Comparison of ENCODE assay signal across 31 cellular contexts in the genomic region with DNA sequence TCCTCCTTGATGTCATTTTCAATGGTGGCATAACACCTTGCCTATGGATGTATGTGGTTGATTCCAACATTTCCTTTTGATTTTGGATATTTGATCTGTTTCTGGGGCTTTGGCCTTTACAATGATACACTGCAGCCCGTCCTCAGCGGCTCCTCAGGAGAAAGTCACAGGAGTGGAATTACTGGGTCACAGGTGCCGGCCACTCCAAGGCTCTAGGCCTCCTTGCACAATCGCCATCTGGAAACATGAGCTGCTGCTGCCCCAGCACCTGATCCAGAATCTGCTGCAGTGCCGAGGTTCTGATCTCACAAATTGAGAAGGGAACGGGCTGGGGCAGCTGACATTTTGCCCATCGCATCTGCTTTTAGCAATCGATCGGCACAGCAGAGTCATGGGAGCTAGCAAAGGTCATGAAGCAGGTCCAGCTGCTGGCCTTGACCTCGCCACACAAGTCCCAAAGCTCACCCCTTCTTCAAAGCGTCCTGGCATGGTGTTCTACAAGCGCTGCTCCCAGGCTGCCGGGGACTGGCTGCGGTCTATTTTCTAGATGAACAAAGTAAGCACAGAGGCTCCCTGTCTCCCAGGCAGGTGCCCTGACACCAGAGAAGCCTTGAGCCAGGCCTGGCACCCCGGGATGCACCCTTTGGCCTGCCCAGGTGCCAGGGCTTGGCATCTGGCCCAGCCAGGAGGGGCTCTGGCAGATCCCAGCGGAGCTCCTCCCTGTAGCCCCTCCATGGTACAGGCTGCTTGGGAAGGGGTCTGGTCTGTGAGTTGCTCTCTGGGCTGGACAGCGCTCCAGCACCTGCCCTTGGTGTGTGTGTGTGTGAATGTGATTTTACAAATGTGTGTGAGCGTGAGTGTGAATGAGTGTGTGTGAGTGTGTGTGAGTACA.
"Had no signal": no experiment of that assay in that cellular context is flagged by ENCODE, and none has a peak within 500 bp of the region (broad histone marks: within the 10 kb centered on the region; RNA-seq: fewer than 3 reads in every experiment).

No MANE protein-coding gene starts in this region.

- H3K9me3 Mint-ChIP-seq: activated CD8-positive, alpha-beta T cell treated with anti-CD3 and anti-CD28 coated beads for 36 hours; activated naive CD8-positive, alpha-beta T cell treated with anti-CD3 and anti-CD28 coated beads, Interleukin-2, amount 50 U/mL, for 24 hours; activated T-cell treated with anti-CD3 and anti-CD28 coated beads, Interleukin-2, amount 50 U/mL, for 24 hours; immature natural killer cell; natural killer cell treated with Interleukin-12 subunit alpha and Interleukin-12 subunit beta and Interleukin-15 and Interleukin-18, amount 100 ng/mL, for 72 hours; stimulated activated naive CD8-positive, alpha-beta T cell treated with anti-CD3 and anti-CD28 coated beads, Interleukin-15, Interleukin-2, amounts not matched to agents 100 ng/mL and 50 ng/mL, for 24 hours had no signal

- H3K27me3 Mint-ChIP-seq: activated CD8-positive, alpha-beta T cell treated with anti-CD3 and anti-CD28 coated beads for 36 hours; activated T-cell treated with anti-CD3 and anti-CD28 coated beads, Interleukin-2, amount 50 U/mL, for 24 hours; natural killer cell treated with Interleukin-12 subunit alpha and Interleukin-12 subunit beta and Interleukin-15 and Interleukin-18, amount 100 ng/mL, for 72 hours; stimulated activated naive CD8-positive, alpha-beta T cell treated with anti-CD3 and anti-CD28 coated beads, Interleukin-15, Interleukin-2, amounts not matched to agents 100 ng/mL and 50 ng/mL, for 24 hours had no signal

- DNase-seq: activated CD4-positive, alpha-beta T cell treated with anti-CD3 and anti-CD28 coated beads, Interleukin-2, amount 50 U/mL, for 1 hour; activated CD4-positive, CD25-positive, alpha-beta regulatory T cell treated with anti-CD3 and anti-CD28 coated beads, Interleukin-2, amount 50 U/mL, for 72 hours; activated CD8-positive, alpha-beta T cell treated with anti-CD3 and anti-CD28 coated beads for 36 hours; activated gamma-delta T cell; activated naive CD4-positive, alpha-beta T cell treated with anti-CD3 and anti-CD28 coated beads, Interleukin-2, amount 50 U/mL, for 16 hours; activated naive CD8-positive, alpha-beta T cell treated with anti-CD3 and anti-CD28 coated beads, Interleukin-2, amount 50 U/mL, for 24 hours; activated T-cell treated with anti-CD3 and anti-CD28 coated beads, Interleukin-2, amount 50 U/mL, for 24 hours; amygdala; cerebellar nuclear complex; colonic mucosa; effector memory CD8-positive, alpha-beta T cell; foreskin fibroblast; heart left ventricle; hypothalamus; immature natural killer cell; kidney glomerular epithelial cell; lower lobe of right lung; mesendoderm; mucosa of descending colon; sigmoid colon; small intestine; stimulated activated CD4-positive, alpha-beta T cell treated with anti-CD3 and anti-CD28 coated beads, Interleukin-4, amount 100 ng/mL, for 24 hours; T-helper 2 cell; upper lobe of left lung had no signal

- H3K9me3 ChIP-seq: breast epithelium, colonic mucosa, heart left ventricle, left lung, lower lobe of right lung, mucosa of descending colon, sigmoid colon, upper lobe of left lung had no signal

- H3K4me1 ChIP-seq: breast epithelium, colonic mucosa, heart left ventricle, left lung, lower lobe of right lung, sigmoid colon, upper lobe of left lung had no signal

- H3K27me3 ChIP-seq: colonic mucosa, upper lobe of left lung had no signal

- H3K4me1 Mint-ChIP-seq: activated naive CD8-positive, alpha-beta T cell treated with anti-CD3 and anti-CD28 coated beads, Interleukin-2, amount 50 U/mL, for 24 hours; immature natural killer cell; stimulated activated effector memory CD8-positive, alpha-beta T cell treated with anti-CD3 and anti-CD28 coated beads, Interleukin-12 subunit alpha, Interleukin-12 subunit beta, amount 100 ng/mL, for 72 hours had no signal

- H3K36me3 Mint-ChIP-seq: immature natural killer cell; natural killer cell treated with Interleukin-12 subunit alpha and Interleukin-12 subunit beta and Interleukin-15 and Interleukin-18, amount 100 ng/mL, for 72 hours; stimulated activated effector memory CD8-positive, alpha-beta T cell treated with anti-CD3 and anti-CD28 coated beads, Interleukin-12 subunit alpha, Interleukin-12 subunit beta, amount 100 ng/mL, for 72 hours had no signal

- H3K27ac Mint-ChIP-seq: activated CD8-positive, alpha-beta T cell treated with anti-CD3 and anti-CD28 coated beads for 36 hours; activated naive CD8-positive, alpha-beta T cell treated with anti-CD3 and anti-CD28 coated beads, Interleukin-2, amount 50 U/mL, for 24 hours; activated T-cell treated with anti-CD3 and anti-CD28 coated beads, Interleukin-2, amount 50 U/mL, for 24 hours; effector memory CD8-positive, alpha-beta T cell; immature natural killer cell; natural killer cell treated with Interleukin-12 subunit alpha and Interleukin-12 subunit beta and Interleukin-15 and Interleukin-18, amount 100 ng/mL, for 72 hours; stimulated activated effector memory CD8-positive, alpha-beta T cell treated with anti-CD3 and anti-CD28 coated beads, Interleukin-12 subunit alpha, Interleukin-12 subunit beta, amount 100 ng/mL, for 72 hours; stimulated activated naive CD8-positive, alpha-beta T cell treated with anti-CD3 and anti-CD28 coated beads, Interleukin-15, Interleukin-2, amounts not matched to agents 100 ng/mL and 50 ng/mL, for 24 hours had no signal

- FAIRE-seq: small intestine had no signal

- H3K36me3 ChIP-seq: breast epithelium, colonic mucosa, heart left ventricle, left lung, lower lobe of right lung, sigmoid colon, upper lobe of left lung had no signal

- ATAC-seq: activated CD8-positive, alpha-beta T cell treated with anti-CD3 and anti-CD28 coated beads for 36 hours; activated naive CD8-positive, alpha-beta T cell treated with anti-CD3 and anti-CD28 coated beads, Interleukin-2, amount 50 U/mL, for 24 hours; effector memory CD8-positive, alpha-beta T cell; esophagus mucosa; heart left ventricle; left lung; lower lobe of right lung; mucosa of descending colon; natural killer cell treated with Interleukin-12 subunit alpha and Interleukin-12 subunit beta and Interleukin-15 and Interleukin-18, amount 100 ng/mL, for 72 hours; stimulated activated effector memory CD8-positive, alpha-beta T cell treated with anti-CD3 and anti-CD28 coated beads, Interleukin-12 subunit alpha, Interleukin-12 subunit beta, amount 100 ng/mL, for 72 hours had no signal

- H3K4me3 Mint-ChIP-seq: activated CD8-positive, alpha-beta T cell treated with anti-CD3 and anti-CD28 coated beads for 36 hours; activated naive CD8-positive, alpha-beta T cell treated with anti-CD3 and anti-CD28 coated beads, Interleukin-2, amount 50 U/mL, for 24 hours; activated T-cell treated with anti-CD3 and anti-CD28 coated beads, Interleukin-2, amount 50 U/mL, for 24 hours; effector memory CD8-positive, alpha-beta T cell; immature natural killer cell; natural killer cell treated with Interleukin-12 subunit alpha and Interleukin-12 subunit beta and Interleukin-15 and Interleukin-18, amount 100 ng/mL, for 72 hours; stimulated activated effector memory CD8-positive, alpha-beta T cell treated with anti-CD3 and anti-CD28 coated beads, Interleukin-12 subunit alpha, Interleukin-12 subunit beta, amount 100 ng/mL, for 72 hours; stimulated activated naive CD8-positive, alpha-beta T cell treated with anti-CD3 and anti-CD28 coated beads, Interleukin-15, Interleukin-2, amounts not matched to agents 100 ng/mL and 50 ng/mL, for 24 hours had no signal

- H3K27ac ChIP-seq: breast epithelium, colonic mucosa, dorsolateral prefrontal cortex, heart left ventricle, left lung, lower lobe of right lung, sigmoid colon, upper lobe of left lung had no signal

- H3K4me3 ChIP-seq: breast epithelium, colonic mucosa, dorsolateral prefrontal cortex, heart left ventricle, left lung, lower lobe of right lung, mucosa of descending colon, sigmoid colon, upper lobe of left lung had no signal
